Comparison of ENCODE assay signal across 1 cellular context in the genomic region with DNA sequence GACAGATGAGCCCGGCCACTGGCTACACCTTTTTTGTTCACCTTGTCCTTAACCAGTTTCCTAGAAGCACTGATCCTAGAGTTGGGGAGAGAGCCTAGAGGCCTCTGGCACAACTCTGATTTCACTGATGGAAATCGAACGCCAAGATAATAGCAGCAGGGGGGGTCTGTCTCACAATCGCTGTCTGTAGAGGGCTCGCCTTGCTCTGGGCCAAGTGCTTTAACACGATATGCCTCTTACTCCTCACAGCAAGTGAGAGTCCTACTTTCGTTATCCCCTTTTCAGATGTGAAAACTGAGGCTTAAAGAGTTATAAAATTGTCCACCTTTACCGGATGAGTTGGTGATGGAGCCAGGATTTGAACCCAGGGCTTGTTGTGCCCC.
TF ChIP-seq lines count a peak whose summit lies in the region.

No MANE protein-coding gene starts in this region.

TF ChIP-seq in GM12878, 131 proteins besides CTCF, POLR2A, EP300 and RAD21:
- TF ChIP-seq, protein P1, sequence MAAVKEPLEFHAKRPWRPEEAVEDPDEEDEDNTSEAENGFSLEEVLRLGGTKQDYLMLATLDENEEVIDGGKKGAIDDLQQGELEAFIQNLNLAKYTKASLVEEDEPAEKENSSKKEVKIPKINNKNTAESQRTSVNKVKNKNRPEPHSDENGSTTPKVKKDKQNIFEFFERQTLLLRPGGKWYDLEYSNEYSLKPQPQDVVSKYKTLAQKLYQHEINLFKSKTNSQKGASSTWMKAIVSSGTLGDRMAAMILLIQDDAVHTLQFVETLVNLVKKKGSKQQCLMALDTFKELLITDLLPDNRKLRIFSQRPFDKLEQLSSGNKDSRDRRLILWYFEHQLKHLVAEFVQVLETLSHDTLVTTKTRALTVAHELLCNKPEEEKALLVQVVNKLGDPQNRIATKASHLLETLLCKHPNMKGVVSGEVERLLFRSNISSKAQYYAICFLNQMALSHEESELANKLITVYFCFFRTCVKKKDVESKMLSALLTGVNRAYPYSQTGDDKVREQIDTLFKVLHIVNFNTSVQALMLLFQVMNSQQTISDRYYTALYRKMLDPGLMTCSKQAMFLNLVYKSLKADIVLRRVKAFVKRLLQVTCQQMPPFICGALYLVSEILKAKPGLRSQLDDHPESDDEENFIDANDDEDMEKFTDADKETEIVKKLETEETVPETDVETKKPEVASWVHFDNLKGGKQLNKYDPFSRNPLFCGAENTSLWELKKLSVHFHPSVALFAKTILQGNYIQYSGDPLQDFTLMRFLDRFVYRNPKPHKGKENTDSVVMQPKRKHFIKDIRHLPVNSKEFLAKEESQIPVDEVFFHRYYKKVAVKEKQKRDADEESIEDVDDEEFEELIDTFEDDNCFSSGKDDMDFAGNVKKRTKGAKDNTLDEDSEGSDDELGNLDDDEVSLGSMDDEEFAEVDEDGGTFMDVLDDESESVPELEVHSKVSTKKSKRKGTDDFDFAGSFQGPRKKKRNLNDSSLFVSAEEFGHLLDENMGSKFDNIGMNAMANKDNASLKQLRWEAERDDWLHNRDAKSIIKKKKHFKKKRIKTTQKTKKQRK (IDR thresholded peaks at IDR 0.05; ENCODE audit: low read depth, low read length), result no peak
- TF ChIP-seq ZZZ3 (IDR thresholded peaks at IDR 0.05; ENCODE audit: control insufficient read depth, insufficient read length, low read depth) (no peak), SIN3A (IDR thresholded peaks at IDR 0.05; ENCODE audit: low read depth, low read length) (no peak), ZNF274 (IDR thresholded peaks at IDR 0.05; ENCODE audit: insufficient read depth, insufficient read length) (no peak), FOXK2 (IDR thresholded peaks at IDR 0.05) (no peak), MYC (IDR thresholded peaks at IDR 0.05; ENCODE audit: insufficient read depth, insufficient read length, insufficient replicate concordance, low read length, severe bottlenecking) (no peak), HDGF (IDR thresholded peaks at IDR 0.05) (no peak)
TF ChIP-seq in GM12878: peak in this region for 0.
